ENCODE assay signal across 15 cellular contexts in the genomic region with DNA sequence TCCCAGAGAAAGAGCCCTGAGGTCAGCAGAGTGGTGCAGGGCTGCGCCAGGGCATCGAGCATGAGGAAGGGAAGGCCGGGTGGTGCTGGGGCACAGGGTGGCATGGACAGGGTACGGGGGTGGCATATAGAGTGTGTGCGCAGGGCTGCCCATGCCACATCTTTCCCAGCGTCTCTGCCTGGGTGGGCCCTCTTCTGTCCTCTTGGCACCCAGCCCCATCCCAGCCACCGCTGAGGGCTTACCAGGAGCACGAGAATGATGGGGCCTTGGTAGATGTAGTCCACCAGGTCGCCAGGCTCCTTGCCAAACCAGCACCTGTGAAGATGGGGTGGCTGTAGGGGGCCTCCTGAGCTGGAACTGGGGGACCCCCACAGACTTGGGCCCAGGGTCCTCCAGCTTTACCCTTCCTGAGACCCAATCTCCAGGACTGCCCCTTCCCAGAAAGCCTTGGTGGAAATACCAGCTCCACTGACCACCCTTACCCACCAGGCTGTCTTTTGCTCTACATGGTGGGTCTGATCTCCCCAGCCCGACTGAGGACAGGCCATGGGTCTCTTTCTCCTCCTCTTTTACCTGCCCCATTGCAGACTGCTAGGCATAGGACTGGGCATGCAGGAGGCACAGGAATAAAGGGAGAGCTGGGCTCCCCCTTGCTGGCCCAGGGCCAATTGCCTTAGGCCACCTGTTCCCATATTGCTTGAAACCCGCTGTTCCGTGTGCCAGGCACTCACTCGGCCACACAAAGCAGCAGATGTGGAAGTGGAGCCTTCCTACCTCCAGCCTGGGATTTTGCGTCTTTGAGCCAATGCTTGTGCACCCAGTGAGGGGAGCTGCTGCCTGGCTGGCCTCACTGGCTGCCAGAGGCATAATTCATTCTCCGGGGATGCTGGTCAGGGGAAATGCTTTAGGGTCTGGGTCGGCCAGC. TPM values are rescaled to one million over a fixed set of nuclear protein-coding genes. Genes with fewer than 3 reads are reported as not detected.
A peak's percentile ranks its signal among the peaks of the same experiment; 100 is the strongest.
DNase-seq lines count a peak whose midpoint lies in the region; ATAC-seq lines count a peak whose summit lies in the region.
"Had no signal": no experiment of that assay in that cellular context is flagged by ENCODE, and none has a peak within 500 bp of the region (broad histone marks: within the 10 kb centered on the region; RNA-seq: fewer than 3 reads in every experiment).

No MANE protein-coding gene starts in this region.

- peak; percentile 65 for DNase-seq in Right ventricle myocardium inferior (ENCODE audit: missing footprints)
- DNase-seq in cardiac septum (ENCODE audit: low spot score), result no peak
- peak; percentile 57 for DNase-seq in NCI-H2081 treated with DMSO at 0.1 percent for 48 hours (lab: John Stamatoyannopoulos, UW)
- peak; percentile 11 for DNase-seq in RPMI7951 (ENCODE audit: low read depth)
- DNase-seq in aorta, result peak; percentile 29 to 67
- no peak for DNase-seq in NOMO-1 treated with dmso at 0.1 percent for 144 hours (lab: John Stamatoyannopoulos, UW; ENCODE audit: unreplicated experiment)
- no peak for DNase-seq in activated CD8-positive, alpha-beta memory T cell treated with anti-CD3 and anti-CD28 coated beads, Interleukin-2, amount 10 ng/mL, durations not matched to agents 7 days and 5 days
- DNase-seq: activated T-cell treated with anti-CD3 and anti-CD28 coated beads, Interleukin-2, amount 50 U/mL, for 72 hours; Caco-2; left ventricle myocardium inferior; stimulated activated CD4-positive, alpha-beta T cell treated with anti-CD3 and anti-CD28 coated beads, Interleukin-12 subunit alpha, Interleukin-12 subunit beta, amount 100 ng/mL, for 4 hours; uterus had no signal

- no peaks in the 10 kb centered on the region for H3K27me3 Mint-ChIP-seq in activated CD8-positive, alpha-beta memory T cell treated with anti-CD3 and anti-CD28 coated beads, Interleukin-2, amount 10 ng/mL, durations not matched to agents 7 days and 5 days
- H3K27me3 Mint-ChIP-seq: stimulated activated naive CD8-positive, alpha-beta T cell treated with anti-CD3 and anti-CD28 coated beads, Interleukin-15, Interleukin-2, amounts not matched to agents 100 ng/mL and 50 ng/mL, for 24 hours had no signal

- CTCF ChIA-PET in activated CD8-positive, alpha-beta memory T cell treated with anti-CD3 and anti-CD28 coated beads, Interleukin-2, amount 10 ng/mL, durations not matched to agents 7 days and 5 days (lab: Charles Lee), result no interaction called here

- no peaks in the 10 kb centered on the region for H3K4me1 ChIP-seq in aorta (ENCODE audit: control insufficient read depth in 1 of 2, insufficient read depth in 2 of 2, low read length in 2 of 2)
- H3K4me1 ChIP-seq: Caco-2, left ventricle myocardium inferior, uterus had no signal

- ATAC-seq in Right ventricle myocardium inferior, result no peak
- ATAC-seq in aorta (ENCODE audit: low FRiP score), result no peak
- no peak for ATAC-seq in activated CD8-positive, alpha-beta memory T cell treated with anti-CD3 and anti-CD28 coated beads, Interleukin-2, amount 10 ng/mL, durations not matched to agents 7 days and 5 days
- no peak for ATAC-seq in HG03045 (IDR thresholded peaks at IDR 0.05; ENCODE audit: unreplicated experiment)
- ATAC-seq: activated T-cell treated with anti-CD3 and anti-CD28 coated beads, Interleukin-2, amount 50 U/mL, for 72 hours had no signal

- no peak overlapping the region for H3K27ac Mint-ChIP-seq in activated CD8-positive, alpha-beta memory T cell treated with anti-CD3 and anti-CD28 coated beads, Interleukin-2, amount 10 ng/mL, durations not matched to agents 7 days and 5 days
- H3K27ac Mint-ChIP-seq: activated T-cell treated with anti-CD3 and anti-CD28 coated beads, Interleukin-2, amount 50 U/mL, for 72 hours; stimulated activated naive CD8-positive, alpha-beta T cell treated with anti-CD3 and anti-CD28 coated beads, Interleukin-15, Interleukin-2, amounts not matched to agents 100 ng/mL and 50 ng/mL, for 24 hours had no signal

- H3K4me1 Mint-ChIP-seq in activated CD8-positive, alpha-beta memory T cell treated with anti-CD3 and anti-CD28 coated beads, Interleukin-2, amount 10 ng/mL, durations not matched to agents 7 days and 5 days, result no peaks in the 10 kb centered on the region

- H3K4me3 ChIP-seq in aorta (ENCODE audit: low read length in 2 of 2), result no peak overlapping the region
- H3K4me3 ChIP-seq: left ventricle myocardium inferior, SK-N-MC, uterus had no signal

- WGBS in aorta, 2 donors, result 76 to 79% methylated on average over 16 of the region's 16 CpGs

- no peaks in the 10 kb centered on the region for H3K9me3 ChIP-seq in aorta (ENCODE audit: control insufficient read depth, low read length)
- H3K9me3 ChIP-seq: Caco-2, left ventricle myocardium inferior, uterus had no signal

- intact Hi-C loops in Right ventricle myocardium inferior (cut with DNase I), result no loop called here
- intact Hi-C loops in cardiac septum (cut with DNase I), result no loop called here
- intact Hi-C loops in aorta (cut with DNase I), result no loop called here

- H3K27ac ChIP-seq in aorta (ENCODE audit: low read depth in 1 of 2, low read length in 2 of 2), result no peak overlapping the region
- H3K27ac ChIP-seq: left ventricle myocardium inferior, SK-N-MC, uterus had no signal

- H3K4me3 Mint-ChIP-seq in activated CD8-positive, alpha-beta memory T cell treated with anti-CD3 and anti-CD28 coated beads, Interleukin-2, amount 10 ng/mL, durations not matched to agents 7 days and 5 days, result no peak overlapping the region
- H3K4me3 Mint-ChIP-seq: activated T-cell treated with anti-CD3 and anti-CD28 coated beads, Interleukin-2, amount 50 U/mL, for 72 hours; stimulated activated naive CD8-positive, alpha-beta T cell treated with anti-CD3 and anti-CD28 coated beads, Interleukin-15, Interleukin-2, amounts not matched to agents 100 ng/mL and 50 ng/mL, for 24 hours had no signal

- no peaks in the 10 kb centered on the region for H3K36me3 ChIP-seq in aorta (ENCODE audit: control insufficient read depth in 1 of 2, insufficient read depth in 2 of 2, low read length in 1 of 2)
- H3K36me3 ChIP-seq: left ventricle myocardium inferior, uterus had no signal

- H3K9me3 Mint-ChIP-seq in activated CD8-positive, alpha-beta memory T cell treated with anti-CD3 and anti-CD28 coated beads, Interleukin-2, amount 10 ng/mL, durations not matched to agents 7 days and 5 days (ENCODE audit: low read depth), result no peaks in the 10 kb centered on the region
- H3K9me3 Mint-ChIP-seq: activated T-cell treated with anti-CD3 and anti-CD28 coated beads, Interleukin-2, amount 50 U/mL, for 72 hours; stimulated activated naive CD8-positive, alpha-beta T cell treated with anti-CD3 and anti-CD28 coated beads, Interleukin-15, Interleukin-2, amounts not matched to agents 100 ng/mL and 50 ng/mL, for 24 hours had no signal

- H3K36me3 Mint-ChIP-seq in activated CD8-positive, alpha-beta memory T cell treated with anti-CD3 and anti-CD28 coated beads, Interleukin-2, amount 10 ng/mL, durations not matched to agents 7 days and 5 days, result no peaks in the 10 kb centered on the region

- H3K27me3 ChIP-seq in aorta (ENCODE audit: control insufficient read depth in 1 of 2, insufficient read depth in 2 of 2, low read length in 1 of 2), result no peaks in the 10 kb centered on the region
- H3K27me3 ChIP-seq: uterus had no signal

RNA-seq across cellular contexts. Expression of a gene that starts 21.7 kb away (rescaled TPM):
- total RNA-seq in Right ventricle myocardium inferior (0.35 TPM), cardiac septum (0.57 TPM), aorta (1 to 10 TPM in 1 of 2 donors, under 1 TPM in 1; 0.23 to 1.5 TPM)
- not detected in 2 replicates for total RNA-seq in RPMI7951 (2014; rRNA removed; shearing (Covaris generic))
- not detected for polyA plus RNA-seq in aorta
- total RNA-seq in activated CD8-positive, alpha-beta memory T cell treated with anti-CD3 and anti-CD28 coated beads, Interleukin-2, amount 10 ng/mL, durations not matched to agents 7 days and 5 days, result not detected
- total RNA-seq: activated T-cell treated with anti-CD3 and anti-CD28 coated beads, Interleukin-2, amount 50 U/mL, for 72 hours; Caco-2 had no signal

Comparison
In these comparisons a context has a peak if more than half of its experiments do, and no peak if none do; other contexts are left out.
1. DNase-seq: peak in Right ventricle myocardium inferior (single experiment), NCI-H2081 treated with DMSO at 0.1 percent for 48 hours (single experiment), RPMI7951 (single experiment) and aorta (2 of 2); none in cardiac septum (single experiment), NOMO-1 treated with dmso at 0.1 percent for 144 hours (single experiment) and activated CD8-positive, alpha-beta memory T cell treated with anti-CD3 and anti-CD28 coated beads, Interleukin-2, amount 10 ng/mL, durations not matched to agents 7 days and 5 days (single experiment).